2 cellular contexts compared by ENCODE assay signal in the genomic region with DNA sequence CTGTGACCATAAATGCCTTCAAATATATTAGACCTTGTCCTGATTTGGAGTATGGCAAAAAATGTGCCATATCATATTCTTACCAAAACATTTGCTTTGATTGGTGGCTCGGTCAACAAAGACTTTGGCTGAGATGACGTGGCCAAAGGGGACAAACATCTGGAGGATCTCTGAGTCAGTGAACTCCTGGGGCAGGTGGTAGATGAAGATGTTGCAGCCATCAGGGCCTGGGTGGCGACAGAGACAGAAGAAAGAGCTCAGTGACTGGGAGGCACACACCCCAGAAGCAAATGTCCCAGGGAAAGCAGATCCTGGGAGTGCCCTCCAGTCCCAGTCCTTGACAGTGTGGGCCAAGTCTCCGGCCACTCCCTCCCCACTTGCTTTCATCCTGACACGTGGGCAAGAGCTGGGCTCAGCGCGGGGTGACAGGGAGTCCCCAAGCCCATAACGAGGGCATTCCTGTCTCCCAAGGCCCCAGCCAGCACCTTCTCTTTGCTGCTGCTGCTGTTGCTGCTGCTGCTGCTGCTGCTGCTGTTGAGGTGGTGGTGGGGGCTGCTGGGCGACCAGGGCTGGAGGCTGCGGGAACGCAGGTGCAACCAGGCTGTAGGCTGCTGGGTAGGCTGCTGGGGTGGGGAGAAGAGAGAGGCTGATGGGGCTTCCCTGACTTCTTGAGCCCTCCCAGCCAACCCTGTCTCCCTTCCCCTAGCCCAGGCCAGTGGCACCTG.
TF ChIP-seq lines count a peak whose summit lies in the region.

No MANE protein-coding gene starts in this region.

TF ChIP-seq in HepG2, 621 proteins besides CTCF, POLR2A, EP300 and RAD21:
- TF ChIP-seq ZNF564 (CRISPR knock-in tag; IDR thresholded peaks at IDR 0.05) (no peak), JARID2 (CRISPR knock-in tag; IDR thresholded peaks at IDR 0.05; ENCODE audit: insufficient replicate concordance) (no peak), CREB1 (IDR thresholded peaks at IDR 0.05) (peak; percentile 17; the same call in 1 of the 2 replicates), CREB1 (CRISPR knock-in tag; IDR thresholded peaks at IDR 0.05) (no peak), STAG1 (CRISPR knock-in tag; IDR thresholded peaks at IDR 0.05) (peak; percentile 32), MXI1 (IDR thresholded peaks at IDR 0.05; ENCODE audit: borderline replicate concordance, low read depth, low read length) (no peak), NFIC (IDR thresholded peaks at IDR 0.05; ENCODE audit: low read length) (no peak)
- TF ChIP-seq, protein P1, sequence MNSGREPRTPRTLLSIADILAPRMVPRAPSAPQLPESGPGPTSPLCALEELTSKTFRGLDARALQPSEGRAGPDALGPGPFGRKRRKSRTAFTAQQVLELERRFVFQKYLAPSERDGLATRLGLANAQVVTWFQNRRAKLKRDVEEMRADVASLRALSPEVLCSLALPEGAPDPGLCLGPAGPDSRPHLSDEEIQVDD (CRISPR knock-in tag; IDR thresholded peaks at IDR 0.05; ENCODE audit: borderline replicate concordance): no peak

TF ChIP-seq in K562, 482 proteins besides CTCF, POLR2A, EP300 and RAD21 (continues in another document):
- TF ChIP-seq, protein P2, sequence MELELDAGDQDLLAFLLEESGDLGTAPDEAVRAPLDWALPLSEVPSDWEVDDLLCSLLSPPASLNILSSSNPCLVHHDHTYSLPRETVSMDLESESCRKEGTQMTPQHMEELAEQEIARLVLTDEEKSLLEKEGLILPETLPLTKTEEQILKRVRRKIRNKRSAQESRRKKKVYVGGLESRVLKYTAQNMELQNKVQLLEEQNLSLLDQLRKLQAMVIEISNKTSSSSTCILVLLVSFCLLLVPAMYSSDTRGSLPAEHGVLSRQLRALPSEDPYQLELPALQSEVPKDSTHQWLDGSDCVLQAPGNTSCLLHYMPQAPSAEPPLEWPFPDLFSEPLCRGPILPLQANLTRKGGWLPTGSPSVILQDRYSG (tag; conservative IDR thresholded peaks at IDR 0.05; ENCODE audit: low read depth): no peak
- TF ChIP-seq, protein P3, sequence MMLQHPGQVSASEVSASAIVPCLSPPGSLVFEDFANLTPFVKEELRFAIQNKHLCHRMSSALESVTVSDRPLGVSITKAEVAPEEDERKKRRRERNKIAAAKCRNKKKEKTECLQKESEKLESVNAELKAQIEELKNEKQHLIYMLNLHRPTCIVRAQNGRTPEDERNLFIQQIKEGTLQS (IDR thresholded peaks at IDR 0.05): peak; percentile 60; the same call in 1 of the 2 replicates
- TF ChIP-seq, protein P3 (CRISPR knock-in tag; conservative IDR thresholded peaks at IDR 0.05): no peak
- TF ChIP-seq, protein P4, sequence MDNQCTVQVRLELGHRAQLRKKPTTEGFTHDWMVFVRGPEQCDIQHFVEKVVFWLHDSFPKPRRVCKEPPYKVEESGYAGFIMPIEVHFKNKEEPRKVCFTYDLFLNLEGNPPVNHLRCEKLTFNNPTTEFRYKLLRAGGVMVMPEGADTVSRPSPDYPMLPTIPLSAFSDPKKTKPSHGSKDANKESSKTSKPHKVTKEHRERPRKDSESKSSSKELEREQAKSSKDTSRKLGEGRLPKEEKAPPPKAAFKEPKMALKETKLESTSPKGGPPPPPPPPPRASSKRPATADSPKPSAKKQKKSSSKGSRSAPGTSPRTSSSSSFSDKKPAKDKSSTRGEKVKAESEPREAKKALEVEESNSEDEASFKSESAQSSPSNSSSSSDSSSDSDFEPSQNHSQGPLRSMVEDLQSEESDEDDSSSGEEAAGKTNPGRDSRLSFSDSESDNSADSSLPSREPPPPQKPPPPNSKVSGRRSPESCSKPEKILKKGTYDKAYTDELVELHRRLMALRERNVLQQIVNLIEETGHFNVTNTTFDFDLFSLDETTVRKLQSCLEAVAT (IDR thresholded peaks at IDR 0.05): no peak
- TF ChIP-seq CBFA2T2 (conservative IDR thresholded peaks at IDR 0.05): peak; percentile 61
- no peak for TF ChIP-seq BCL6 (CRISPR knock-in tag; IDR thresholded peaks at IDR 0.05)
- no peak for TF ChIP-seq DDX20 (tag; IDR thresholded peaks at IDR 0.05; ENCODE audit: low read depth)
- peak; percentile 45 for TF ChIP-seq CTBP1 (IDR thresholded peaks at IDR 0.05; ENCODE audit: borderline replicate concordance)
- peak in 1 of 2 experiments; percentile 45; a peak in 1 of 4 replicates for TF ChIP-seq RCOR1 (IDR thresholded peaks at IDR 0.05; ENCODE audit: borderline replicate concordance in 1 of 2, low read depth in 2 of 2, low read length in 2 of 2)
- no peak for TF ChIP-seq SOX6 (IDR thresholded peaks at IDR 0.05)
- TF ChIP-seq JUND (IDR thresholded peaks at IDR 0.05; ENCODE audit: borderline replicate concordance, low read depth, low read length): 0 out of 2 replicates have a peak, but pooled peaks have one; percentile 8
- no peak for TF ChIP-seq JUND (tag; IDR thresholded peaks at IDR 0.05; ENCODE audit: borderline replicate concordance, low read depth, low read length)
- peak in 1 of 2 experiments; percentile 93; a peak in 2 of 4 replicates for TF ChIP-seq FOXA3 (CRISPR knock-in tag; conservative IDR thresholded peaks at IDR 0.05 in 1 of 2, IDR thresholded peaks at IDR 0.05 in 1 of 2)
- no peak for TF ChIP-seq BRCA1 (IDR thresholded peaks at IDR 0.05)
- TF ChIP-seq BRCA1 (CRISPR knock-in tag; IDR thresholded peaks at IDR 0.05): no peak
- TF ChIP-seq, protein P5, sequence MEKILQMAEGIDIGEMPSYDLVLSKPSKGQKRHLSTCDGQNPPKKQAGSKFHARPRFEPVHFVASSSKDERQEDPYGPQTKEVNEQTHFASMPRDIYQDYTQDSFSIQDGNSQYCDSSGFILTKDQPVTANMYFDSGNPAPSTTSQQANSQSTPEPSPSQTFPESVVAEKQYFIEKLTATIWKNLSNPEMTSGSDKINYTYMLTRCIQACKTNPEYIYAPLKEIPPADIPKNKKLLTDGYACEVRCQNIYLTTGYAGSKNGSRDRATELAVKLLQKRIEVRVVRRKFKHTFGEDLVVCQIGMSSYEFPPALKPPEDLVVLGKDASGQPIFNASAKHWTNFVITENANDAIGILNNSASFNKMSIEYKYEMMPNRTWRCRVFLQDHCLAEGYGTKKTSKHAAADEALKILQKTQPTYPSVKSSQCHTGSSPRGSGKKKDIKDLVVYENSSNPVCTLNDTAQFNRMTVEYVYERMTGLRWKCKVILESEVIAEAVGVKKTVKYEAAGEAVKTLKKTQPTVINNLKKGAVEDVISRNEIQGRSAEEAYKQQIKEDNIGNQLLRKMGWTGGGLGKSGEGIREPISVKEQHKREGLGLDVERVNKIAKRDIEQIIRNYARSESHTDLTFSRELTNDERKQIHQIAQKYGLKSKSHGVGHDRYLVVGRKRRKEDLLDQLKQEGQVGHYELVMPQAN (IDR thresholded peaks at IDR 0.05; ENCODE audit: borderline replicate concordance): no peak
- TF ChIP-seq, protein P6, sequence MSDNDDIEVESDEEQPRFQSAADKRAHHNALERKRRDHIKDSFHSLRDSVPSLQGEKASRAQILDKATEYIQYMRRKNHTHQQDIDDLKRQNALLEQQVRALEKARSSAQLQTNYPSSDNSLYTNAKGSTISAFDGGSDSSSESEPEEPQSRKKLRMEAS (CRISPR knock-in tag; IDR thresholded peaks at IDR 0.05): peak; percentile 46; the same call in 1 of the 2 replicates
- 0 out of 2 replicates have a peak, but pooled peaks have one; percentile 19 for TF ChIP-seq ZEB2 (IDR thresholded peaks at IDR 0.05)
- TF ChIP-seq TCF7 (IDR thresholded peaks at IDR 0.05; ENCODE audit: borderline replicate concordance): no peak
- TF ChIP-seq, protein P7, sequence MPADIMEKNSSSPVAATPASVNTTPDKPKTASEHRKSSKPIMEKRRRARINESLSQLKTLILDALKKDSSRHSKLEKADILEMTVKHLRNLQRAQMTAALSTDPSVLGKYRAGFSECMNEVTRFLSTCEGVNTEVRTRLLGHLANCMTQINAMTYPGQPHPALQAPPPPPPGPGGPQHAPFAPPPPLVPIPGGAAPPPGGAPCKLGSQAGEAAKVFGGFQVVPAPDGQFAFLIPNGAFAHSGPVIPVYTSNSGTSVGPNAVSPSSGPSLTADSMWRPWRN (IDR thresholded peaks at IDR 0.05; ENCODE audit: low read depth): no peak
- no peak for TF ChIP-seq JUNB (CRISPR knock-in tag; conservative IDR thresholded peaks at IDR 0.05)
- peak; percentile 60 for TF ChIP-seq CBFA2T3 (IDR thresholded peaks at IDR 0.05)
- no peak for TF ChIP-seq ZNF696 (CRISPR knock-in tag; conservative IDR thresholded peaks at IDR 0.05)
- TF ChIP-seq, protein P8, sequence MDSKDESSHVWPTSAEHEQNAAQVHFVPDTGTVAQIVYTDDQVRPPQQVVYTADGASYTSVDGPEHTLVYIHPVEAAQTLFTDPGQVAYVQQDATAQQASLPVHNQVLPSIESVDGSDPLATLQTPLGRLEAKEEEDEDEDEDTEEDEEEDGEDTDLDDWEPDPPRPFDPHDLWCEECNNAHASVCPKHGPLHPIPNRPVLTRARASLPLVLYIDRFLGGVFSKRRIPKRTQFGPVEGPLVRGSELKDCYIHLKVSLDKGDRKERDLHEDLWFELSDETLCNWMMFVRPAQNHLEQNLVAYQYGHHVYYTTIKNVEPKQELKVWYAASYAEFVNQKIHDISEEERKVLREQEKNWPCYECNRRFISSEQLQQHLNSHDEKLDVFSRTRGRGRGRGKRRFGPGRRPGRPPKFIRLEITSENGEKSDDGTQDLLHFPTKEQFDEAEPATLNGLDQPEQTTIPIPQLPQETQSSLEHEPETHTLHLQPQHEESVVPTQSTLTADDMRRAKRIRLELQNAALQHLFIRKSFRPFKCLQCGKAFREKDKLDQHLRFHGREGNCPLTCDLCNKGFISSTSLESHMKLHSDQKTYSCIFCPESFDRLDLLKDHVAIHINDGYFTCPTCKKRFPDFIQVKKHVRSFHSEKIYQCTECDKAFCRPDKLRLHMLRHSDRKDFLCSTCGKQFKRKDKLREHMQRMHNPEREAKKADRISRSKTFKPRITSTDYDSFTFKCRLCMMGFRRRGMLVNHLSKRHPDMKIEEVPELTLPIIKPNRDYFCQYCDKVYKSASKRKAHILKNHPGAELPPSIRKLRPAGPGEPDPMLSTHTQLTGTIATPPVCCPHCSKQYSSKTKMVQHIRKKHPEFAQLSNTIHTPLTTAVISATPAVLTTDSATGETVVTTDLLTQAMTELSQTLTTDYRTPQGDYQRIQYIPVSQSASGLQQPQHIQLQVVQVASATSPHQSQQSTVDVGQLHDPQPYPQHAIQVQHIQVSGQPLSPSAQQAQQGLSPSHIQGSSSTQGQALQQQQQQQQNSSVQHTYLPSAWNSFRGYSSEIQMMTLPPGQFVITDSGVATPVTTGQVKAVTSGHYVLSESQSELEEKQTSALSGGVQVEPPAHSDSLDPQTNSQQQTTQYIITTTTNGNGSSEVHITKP (IDR thresholded peaks at IDR 0.05; ENCODE audit: partially characterized antibody): no peak
- TF ChIP-seq POLR3A (IDR thresholded peaks at IDR 0.05; ENCODE audit: borderline replicate concordance, extremely low read depth, insufficient read depth, insufficient read length): no peak
- TF ChIP-seq ZNF75A (CRISPR knock-in tag; IDR thresholded peaks at IDR 0.05): no peak
- TF ChIP-seq HCFC1 (IDR thresholded peaks at IDR 0.05; ENCODE audit: low read depth, low read length): 0 out of 2 replicates have a peak, but pooled peaks have one; percentile 7
- TF ChIP-seq, protein P9, sequence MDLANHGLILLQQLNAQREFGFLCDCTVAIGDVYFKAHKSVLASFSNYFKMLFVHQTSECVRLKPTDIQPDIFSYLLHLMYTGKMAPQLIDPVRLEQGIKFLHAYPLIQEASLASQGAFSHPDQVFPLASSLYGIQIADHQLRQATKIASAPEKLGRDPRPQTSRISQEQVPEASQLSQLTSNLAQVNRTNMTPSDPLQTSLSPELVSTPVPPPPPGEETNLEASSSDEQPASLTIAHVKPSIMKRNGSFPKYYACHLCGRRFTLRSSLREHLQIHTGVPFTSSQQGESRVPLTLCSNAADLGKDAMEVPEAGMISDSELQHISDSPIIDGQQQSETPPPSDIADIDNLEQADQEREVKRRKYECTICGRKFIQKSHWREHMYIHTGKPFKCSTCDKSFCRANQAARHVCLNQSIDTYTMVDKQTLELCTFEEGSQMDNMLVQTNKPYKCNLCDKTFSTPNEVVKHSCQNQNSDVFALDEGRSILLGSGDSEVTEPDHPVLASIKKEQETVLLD (IDR thresholded peaks at IDR 0.05): no peak
- TF ChIP-seq HDAC1 (IDR thresholded peaks at IDR 0.05): no peak
- TF ChIP-seq ATF7 (IDR thresholded peaks at IDR 0.05): no peak
- TF ChIP-seq NFRKB (IDR thresholded peaks at IDR 0.05; ENCODE audit: low read depth): no peak
- no peak for TF ChIP-seq GABPB1 (CRISPR knock-in tag; IDR thresholded peaks at IDR 0.05)
- TF ChIP-seq NFE2 (IDR thresholded peaks at IDR 0.05; ENCODE audit: low read depth): peak; percentile 40; the same call in 1 of the 2 replicates
- TF ChIP-seq, protein P10, sequence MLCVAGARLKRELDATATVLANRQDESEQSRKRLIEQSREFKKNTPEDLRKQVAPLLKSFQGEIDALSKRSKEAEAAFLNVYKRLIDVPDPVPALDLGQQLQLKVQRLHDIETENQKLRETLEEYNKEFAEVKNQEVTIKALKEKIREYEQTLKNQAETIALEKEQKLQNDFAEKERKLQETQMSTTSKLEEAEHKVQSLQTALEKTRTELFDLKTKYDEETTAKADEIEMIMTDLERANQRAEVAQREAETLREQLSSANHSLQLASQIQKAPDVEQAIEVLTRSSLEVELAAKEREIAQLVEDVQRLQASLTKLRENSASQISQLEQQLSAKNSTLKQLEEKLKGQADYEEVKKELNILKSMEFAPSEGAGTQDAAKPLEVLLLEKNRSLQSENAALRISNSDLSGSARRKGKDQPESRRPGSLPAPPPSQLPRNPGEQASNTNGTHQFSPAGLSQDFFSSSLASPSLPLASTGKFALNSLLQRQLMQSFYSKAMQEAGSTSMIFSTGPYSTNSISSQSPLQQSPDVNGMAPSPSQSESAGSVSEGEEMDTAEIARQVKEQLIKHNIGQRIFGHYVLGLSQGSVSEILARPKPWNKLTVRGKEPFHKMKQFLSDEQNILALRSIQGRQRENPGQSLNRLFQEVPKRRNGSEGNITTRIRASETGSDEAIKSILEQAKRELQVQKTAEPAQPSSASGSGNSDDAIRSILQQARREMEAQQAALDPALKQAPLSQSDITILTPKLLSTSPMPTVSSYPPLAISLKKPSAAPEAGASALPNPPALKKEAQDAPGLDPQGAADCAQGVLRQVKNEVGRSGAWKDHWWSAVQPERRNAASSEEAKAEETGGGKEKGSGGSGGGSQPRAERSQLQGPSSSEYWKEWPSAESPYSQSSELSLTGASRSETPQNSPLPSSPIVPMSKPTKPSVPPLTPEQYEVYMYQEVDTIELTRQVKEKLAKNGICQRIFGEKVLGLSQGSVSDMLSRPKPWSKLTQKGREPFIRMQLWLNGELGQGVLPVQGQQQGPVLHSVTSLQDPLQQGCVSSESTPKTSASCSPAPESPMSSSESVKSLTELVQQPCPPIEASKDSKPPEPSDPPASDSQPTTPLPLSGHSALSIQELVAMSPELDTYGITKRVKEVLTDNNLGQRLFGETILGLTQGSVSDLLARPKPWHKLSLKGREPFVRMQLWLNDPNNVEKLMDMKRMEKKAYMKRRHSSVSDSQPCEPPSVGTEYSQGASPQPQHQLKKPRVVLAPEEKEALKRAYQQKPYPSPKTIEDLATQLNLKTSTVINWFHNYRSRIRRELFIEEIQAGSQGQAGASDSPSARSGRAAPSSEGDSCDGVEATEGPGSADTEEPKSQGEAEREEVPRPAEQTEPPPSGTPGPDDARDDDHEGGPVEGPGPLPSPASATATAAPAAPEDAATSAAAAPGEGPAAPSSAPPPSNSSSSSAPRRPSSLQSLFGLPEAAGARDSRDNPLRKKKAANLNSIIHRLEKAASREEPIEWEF (CRISPR knock-in tag; IDR thresholded peaks at IDR 0.05): no peak
- TF ChIP-seq ZNF175 (CRISPR knock-in tag; IDR thresholded peaks at IDR 0.05; ENCODE audit: low read depth): no peak
- peak; percentile 44; the same call in 1 of the 2 replicates for TF ChIP-seq CREM (IDR thresholded peaks at IDR 0.05; ENCODE audit: low read depth)
- no peak for TF ChIP-seq RFX5 (IDR thresholded peaks at IDR 0.05; ENCODE audit: low read depth, low read length)
- TF ChIP-seq GATAD2B (IDR thresholded peaks at IDR 0.05; ENCODE audit: borderline replicate concordance): no peak
- peak; percentile 69 for TF ChIP-seq FOSL1 (tag; conservative IDR thresholded peaks at IDR 0.05)
